ENCODE assay signal across 17 cellular contexts in the genomic region with DNA sequence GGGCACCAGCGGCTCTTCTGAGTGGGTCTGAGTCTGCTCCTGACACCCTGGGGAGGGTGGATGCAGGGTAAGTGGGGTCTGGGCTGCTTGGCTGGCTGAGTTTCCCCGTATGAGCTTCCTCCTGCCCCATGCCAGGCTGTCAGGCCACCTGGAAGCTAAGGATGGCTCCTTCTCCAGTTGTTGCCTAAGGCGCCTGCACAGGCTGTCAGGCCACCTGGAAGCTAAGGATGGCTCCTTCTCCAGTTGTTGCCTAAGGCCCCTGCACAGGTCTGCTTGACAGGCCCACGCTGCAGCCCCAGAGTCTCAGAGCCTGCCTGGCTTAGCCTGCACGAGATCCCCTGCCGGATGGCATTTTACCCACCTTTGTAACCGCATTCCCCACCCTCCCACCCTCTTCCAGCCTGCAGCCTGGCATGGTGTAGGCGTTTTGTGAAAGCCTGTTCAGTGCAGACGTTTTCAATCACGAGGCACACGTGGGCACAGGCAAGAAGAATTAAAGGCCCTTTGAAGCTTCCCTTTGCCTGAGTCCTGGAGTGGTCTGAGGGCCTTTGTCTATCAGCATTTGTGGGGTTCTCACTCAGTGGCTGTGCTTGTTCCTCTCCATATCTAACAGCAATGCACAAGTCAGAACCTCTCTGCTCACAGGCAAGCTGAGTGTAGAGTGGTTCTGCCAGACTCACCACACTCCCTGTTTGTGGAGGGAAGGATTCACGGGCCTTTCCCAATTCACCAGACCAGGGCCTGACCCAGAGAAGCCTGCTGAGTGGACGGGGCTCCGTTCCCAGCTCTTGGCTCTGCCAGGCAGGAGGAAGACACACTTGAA. TPM values are rescaled to one million over a fixed set of nuclear protein-coding genes. Genes with fewer than 3 reads are reported as not detected.
A peak's percentile ranks its signal among the peaks of the same experiment; 100 is the strongest.
DNase-seq lines count a peak whose midpoint lies in the region; ATAC-seq and TF ChIP-seq lines count a peak whose summit lies in the region.
"Had no signal": no experiment of that assay in that cellular context is flagged by ENCODE, and none has a peak within 500 bp of the region (broad histone marks: within the 10 kb centered on the region; RNA-seq: fewer than 3 reads in every experiment).

No MANE protein-coding gene starts in this region.

- H3K4me1 Mint-ChIP-seq in osteocyte (ENCODE audit: unreplicated experiment): no peaks in the 10 kb centered on the region

- no peaks in the 10 kb centered on the region for H3K36me3 Mint-ChIP-seq in osteocyte (ENCODE audit: unreplicated experiment)

- H3K27ac ChIP-seq in substantia nigra (ENCODE audit: low read depth, low read length, poor library complexity, severe bottlenecking): peak overlapping the region; percentile 68
- H3K27ac ChIP-seq: C4-2B, Peyer's patch had no signal

- no peak overlapping the region for H3K4me3 Mint-ChIP-seq in osteocyte (ENCODE audit: unreplicated experiment)
- H3K4me3 Mint-ChIP-seq: H9 had no signal

- no peak overlapping the region for H3K27ac Mint-ChIP-seq in osteocyte (ENCODE audit: unreplicated experiment)
- H3K27ac Mint-ChIP-seq: H9 had no signal

- DNase-seq in COLO829 (ENCODE audit: low spot score) (peak; percentile 9), cerebellar cortex (ENCODE audit: low spot score) (peak; percentile 42), midbrain (lab: John Stamatoyannopoulos, UW) (peak; percentile 49), substantia nigra (lab: John Stamatoyannopoulos, UW) (peak in 26 of 49 donors; percentile 14 to 60 (median 36)), NCI-H524 treated with DMSO at 0.1 percent for 48 hours (lab: John Stamatoyannopoulos, UW) (no peak), osteocyte (ENCODE audit: extremely low spot score, unreplicated experiment) (no peak)
- DNase-seq: H9, NCI-H1417, NCI-H2029, NCI-H2171 treated with DMSO at 0.1 percent for 48 hours, NCI-H82, Right ventricle myocardium superior had no signal

- ATAC-seq in HG02852 (IDR thresholded peaks at IDR 0.05; ENCODE audit: unreplicated experiment): no peak
- ATAC-seq in HG03442 (IDR thresholded peaks at IDR 0.05; ENCODE audit: unreplicated experiment): no peak

- no peak for TF ChIP-seq CTCF in osteocyte (IDR thresholded peaks at IDR 0.05)

- peaks cover 29% of the 10 kb centered on the region for H3K9me3 Mint-ChIP-seq in osteocyte (ENCODE audit: unreplicated experiment)

- no peaks in the 10 kb centered on the region for H3K27me3 Mint-ChIP-seq in osteocyte (ENCODE audit: unreplicated experiment)

RNA-seq across cellular contexts. Expression of gene B3GAT1, which starts 40.2 kb away (rescaled TPM):
- 1.6 and 2.4 TPM in 2 replicates for total RNA-seq in osteocyte
- total RNA-seq: LHCN-M2 had no signal

Comparison
In these comparisons a context has a peak if more than half of its experiments do, and no peak if none do; other contexts are left out.
1. DNase-seq: peak in COLO829 (single experiment), cerebellar cortex (single experiment), midbrain (single experiment) and substantia nigra (26 of 49); none in NCI-H524 treated with DMSO at 0.1 percent for 48 hours (single experiment) and osteocyte (single experiment).